In the genomic region with DNA sequence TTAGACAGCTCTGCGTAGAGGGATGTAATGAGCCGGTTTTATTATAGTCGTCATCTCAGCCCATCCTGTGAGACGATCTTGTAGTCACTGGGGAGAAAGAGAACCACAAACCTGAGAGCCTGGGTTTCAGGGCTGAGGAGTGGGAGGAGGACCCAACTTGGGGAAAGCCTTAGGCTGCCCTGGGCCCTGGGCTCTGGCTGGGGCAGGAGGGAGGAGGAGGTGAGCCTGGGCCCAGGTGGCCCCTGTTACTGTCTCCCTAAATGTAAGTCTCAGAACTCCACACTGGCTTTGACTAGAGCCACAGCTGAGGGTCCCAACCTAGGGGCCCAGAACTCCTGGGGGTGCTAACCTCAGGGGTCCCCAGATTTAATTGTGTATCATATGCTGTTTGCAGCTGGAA, we compare ENCODE assay signal across 17 cellular contexts.
DNase-seq lines count a peak whose midpoint lies in the region; ATAC-seq and TF ChIP-seq lines count a peak whose summit lies in the region.
"Had no signal": no experiment of that assay in that cellular context is flagged by ENCODE, and none has a peak within 500 bp of the region (broad histone marks: within the 10 kb centered on the region; RNA-seq: fewer than 3 reads in every experiment).

No MANE protein-coding gene starts in this region.

- no peaks in the 10 kb centered on the region for H4K20me1 ChIP-seq in osteoblast (ENCODE audit: insufficient read depth, low read length)

- H3K9me3 ChIP-seq in esophagus muscularis mucosa (no peaks in the 10 kb centered on the region), osteoblast (ENCODE audit: low read depth, low read length) (no peaks in the 10 kb centered on the region)

- no peak for ATAC-seq in GM19324 (IDR thresholded peaks at IDR 0.05; ENCODE audit: low FRiP score, unreplicated experiment)
- no peak for ATAC-seq in GM18868 (IDR thresholded peaks at IDR 0.05; ENCODE audit: unreplicated experiment)
- no peak for ATAC-seq in activated CD4-positive, CD25-positive, alpha-beta regulatory T cell treated with anti-CD3 and anti-CD28 coated beads, Interleukin-2, amount 50 U/mL, for 24 hours
- ATAC-seq: GM12878, GM23338 had no signal

- H3K36me3 ChIP-seq in esophagus muscularis mucosa: no peaks in the 10 kb centered on the region
- no peaks in the 10 kb centered on the region for H3K36me3 ChIP-seq in osteoblast (ENCODE audit: insufficient read depth, low read length)

- TF ChIP-seq EP300 in esophagus muscularis mucosa (IDR thresholded peaks at IDR 0.05): no peak

- H3K79me2 ChIP-seq in osteoblast (ENCODE audit: insufficient read depth, low read length): no peaks in the 10 kb centered on the region

- H3K4me3 ChIP-seq in esophagus muscularis mucosa (no peak overlapping the region), osteoblast (ENCODE audit: insufficient read depth, low read length) (no peak overlapping the region)
- H3K4me3 ChIP-seq: GM12878, GM23338 had no signal

- intact Hi-C loops in esophagus muscularis mucosa (cut with DNase I): no loop called here

- H3K4me1 ChIP-seq in esophagus muscularis mucosa: no peaks in the 10 kb centered on the region
- H3K4me1 ChIP-seq in osteoblast (ENCODE audit: insufficient read depth, low read length): no peaks in the 10 kb centered on the region

- DNase-seq in activated CD8-positive, alpha-beta memory T cell treated with anti-CD3 and anti-CD28 coated beads for 24 hours: peak; percentile 26
- DNase-seq in activated CD8-positive, alpha-beta memory T cell treated with anti-CD3 and anti-CD28 coated beads, Interleukin-2, amount 50 U/mL, for 4 hours: no peak
- DNase-seq in NCI-H69 (lab: John Stamatoyannopoulos, UW) (peak; percentile 22), esophagus muscularis mucosa (ENCODE audit: extremely low spot score) (peak; percentile 79), osteoblast (ENCODE audit: insufficient read length, low spot score, missing footprints) (peak; percentile 38)
- DNase-seq: 8988T; AML-193; C1 segment of cervical spinal cord; Calu3; CD4-positive, alpha-beta T cell; DMS79; H9 had no signal

- no peak for TF ChIP-seq CTCF in esophagus muscularis mucosa (IDR thresholded peaks at IDR 0.05)
- no peak for TF ChIP-seq CTCF in osteoblast (IDR thresholded peaks at IDR 0.05; ENCODE audit: extremely low read depth, low read depth, low read length)

- H3K4me2 ChIP-seq in osteoblast (ENCODE audit: insufficient read depth, low read length): no peak overlapping the region
- H3K4me2 ChIP-seq: GM23338 had no signal

- H3K27me3 ChIP-seq in esophagus muscularis mucosa (peaks cover 0 to 42% (median 0%) of the 10 kb centered on the region in 4 donors), osteoblast (ENCODE audit: insufficient read depth, low read length) (peaks cover 3% of the 10 kb centered on the region)

- no peak for TF ChIP-seq POLR2A in esophagus muscularis mucosa (IDR thresholded peaks at IDR 0.05; ENCODE audit: low read depth)

- no peak overlapping the region for H2AFZ ChIP-seq in osteoblast (ENCODE audit: low read length)
- H2AFZ ChIP-seq: GM23338 had no signal

- WGBS in esophagus muscularis mucosa: 77% methylated on average over 4 of the region's 4 CpGs

- H3K27ac ChIP-seq in esophagus muscularis mucosa (replicated peaks in 1 of 4) (no peak overlapping the region), osteoblast (ENCODE audit: low read depth, low read length) (no peak overlapping the region)
